In genomic region chr10:44697096-44697495, GRCh38 we compare ENCODE assay signal across 1 cellular context.
TF ChIP-seq lines count a peak whose summit lies in the region.

No MANE protein-coding gene starts in this region.

TF ChIP-seq in HepG2, 621 proteins besides CTCF, POLR2A, EP300 and RAD21 (continued from another document):
- no peak for TF ChIP-seq ZNF782 (CRISPR knock-in tag; IDR thresholded peaks at IDR 0.05; ENCODE audit: borderline replicate concordance)
- TF ChIP-seq FOXO1 (CRISPR knock-in tag; IDR thresholded peaks at IDR 0.05) = peak; percentile 63; the same call in 1 of the 2 replicates
- peak; percentile 47; the same call in 1 of the 2 replicates for TF ChIP-seq ZNF644 (CRISPR knock-in tag; IDR thresholded peaks at IDR 0.05; ENCODE audit: low read depth)
- TF ChIP-seq MTERF4 (CRISPR knock-in tag; IDR thresholded peaks at IDR 0.05) = no peak
- no peak for TF ChIP-seq FOXP1 (IDR thresholded peaks at IDR 0.05)
- peak; percentile 71; the same call in 1 of the 2 replicates for TF ChIP-seq FOXP1 (CRISPR knock-in tag; IDR thresholded peaks at IDR 0.05)
- peak; percentile 66 for TF ChIP-seq FOXA3 (CRISPR knock-in tag; IDR thresholded peaks at IDR 0.05)
- TF ChIP-seq HNF1B (CRISPR knock-in tag; IDR thresholded peaks at IDR 0.05) = 0 out of 2 replicates have a peak, but pooled peaks have one; percentile 49
- 0 out of 2 replicates have a peak, but pooled peaks have one; percentile 29 for TF ChIP-seq ZNF879 (CRISPR knock-in tag; IDR thresholded peaks at IDR 0.05)
- TF ChIP-seq ZBTB1 (CRISPR knock-in tag; IDR thresholded peaks at IDR 0.05; ENCODE audit: borderline replicate concordance) = no peak
- TF ChIP-seq TEF (CRISPR knock-in tag; IDR thresholded peaks at IDR 0.05) = no peak
- TF ChIP-seq EEA1 (CRISPR knock-in tag; IDR thresholded peaks at IDR 0.05; ENCODE audit: borderline replicate concordance) = no peak
